8 cellular contexts compared by ENCODE assay signal in genomic region chr9:104968025-104968982, GRCh38. TPM values are rescaled to one million over a fixed set of nuclear protein-coding genes. Genes with fewer than 3 reads are reported as not detected.
A peak's percentile ranks its signal among the peaks of the same experiment; 100 is the strongest.
DNase-seq lines count a peak whose midpoint lies in the region; ATAC-seq, FAIRE-seq and TF ChIP-seq lines count a peak whose summit lies in the region.

No MANE protein-coding gene starts in this region.

- no peaks in the 10 kb centered on the region for H3K9me3 ChIP-seq in A549
- no peaks in the 10 kb centered on the region for H3K9me3 ChIP-seq in WERI-Rb-1 (ENCODE audit: severe bottlenecking)

- POLR2A ChIA-PET in A549 (lab: Yijun Ruan, JAX): interaction anchor here (0.5 to 4.8 kb wide), 15 partner anchors 16 to 276 kb away, joined by 3 to 88 read pairs (median 6); partner anchors contain the start of genes ABCA1 and SLC44A1

- WGBS in A549 (ENCODE audit: missing lambda C conversion rate): 3% methylated on average over 45 of the region's 50 CpGs

- in situ Hi-C loops in T47D (cut with HindIII; ENCODE audit: low pct_unique_long_range_greater_than_20kb, low sequenced_read_pairs): no loop called here

- peak; percentile 89 for TF ChIP-seq POLR2A in A549 (IDR thresholded peaks at IDR 0.05; ENCODE audit: low read length)

- CTCF ChIA-PET in A549 (lab: Yijun Ruan, JAX): interaction anchor here (0.6 to 2.8 kb wide), 7 partner anchors 9 to 447 kb away, joined by 3 to 11 read pairs (median 4); no protein-coding TSS in a partner anchor

- TF ChIP-seq CTCF in A549 (IDR thresholded peaks at IDR 0.05) (no peak), WERI-Rb-1 (IDR thresholded peaks at IDR 0.05; ENCODE audit: low read depth, low read length) (no peak)

- H3K27ac ChIP-seq in A549: peak overlapping the region; percentile 94 to 98
- H3K27ac ChIP-seq in WERI-Rb-1: peak overlapping the region; percentile 93
- peak overlapping the region in 20 of 21 experiments; percentile 72 to 99 (median 90) for H3K27ac ChIP-seq in skin epidermis

- TF ChIP-seq RAD21 in A549 (conservative IDR thresholded peaks at IDR 0.05 in 1 of 2, IDR thresholded peaks at IDR 0.05 in 1 of 2): peak in 1 of 2 experiments; percentile 27; a peak in 2 of 5 replicates

- peak; percentile 98 to 99 for ATAC-seq in A549
- ATAC-seq in GM18861 (IDR thresholded peaks at IDR 0.05; ENCODE audit: unreplicated experiment): peak; percentile 99
- ATAC-seq in HG03103 (IDR thresholded peaks at IDR 0.05; ENCODE audit: low read depth, unreplicated experiment): peak; percentile 99

- FAIRE-seq in A549 (lab: Jason Lieb, UNC): no peak

- TF ChIP-seq EP300 in A549 (IDR thresholded peaks at IDR 0.05): no peak; a peak in 1 of 5 replicates

- no peaks in the 10 kb centered on the region for H3K36me3 ChIP-seq in WERI-Rb-1

- H3K4me3 ChIP-seq in A549 (peak overlapping the region; percentile 56), WERI-Rb-1 (ENCODE audit: low read depth, low read length) (peak overlapping the region; percentile 75), skin epidermis (peak overlapping the region; percentile 38 to 63 (median 49))

- peaks cover 6% of the 10 kb centered on the region; the same call in 2 of the 3 replicates for H3K4me1 ChIP-seq in A549

- H3K27me3 ChIP-seq in WERI-Rb-1 (ENCODE audit: insufficient read depth, low read depth, severe bottlenecking): no peaks in the 10 kb centered on the region

- peak overlapping the region; percentile 68 for H3K4me2 ChIP-seq in A549

- DNase-seq in A549 (ENCODE audit: low read depth in 1 of 2, low spot score in 1 of 2) (peak; percentile 76 to 86), NCI-H2196 (lab: John Stamatoyannopoulos, UW; ENCODE audit: unreplicated experiment) (peak; percentile 86), WERI-Rb-1 (peak; percentile 94), T47D (ENCODE audit: low read depth in 1 of 2, low spot score in 1 of 2) (peak; percentile 82 to 92), iPS-NIHi11 (ENCODE audit: low spot score) (peak; percentile 90)

TF ChIP-seq in A549, 52 proteins besides CTCF, POLR2A, EP300 and RAD21:
- TF ChIP-seq JUNB (IDR thresholded peaks at IDR 0.05) (no peak), FOSL2 (IDR thresholded peaks at IDR 0.05) (no peak), FOSL2 (CRISPR knock-in tag; IDR thresholded peaks at IDR 0.05) (0 out of 2 replicates have a peak, but pooled peaks have one; percentile 8), JUN (IDR thresholded peaks at IDR 0.05) (peak in 1 of 2 experiments; percentile 26; a peak in 1 of 5 replicates), BCL3 (IDR thresholded peaks at IDR 0.05) (peak; percentile 35; the same call in 2 of the 3 replicates), MAX (IDR thresholded peaks at IDR 0.05) (peak; percentile 58), ATOH8 (CRISPR knock-in tag; IDR thresholded peaks at IDR 0.05; ENCODE audit: low read depth) (no peak), SMC3 (IDR thresholded peaks at IDR 0.05) (peak; percentile 25; the same call in 1 of the 3 replicates), CEBPB (IDR thresholded peaks at IDR 0.05) (peak; percentile 39 to 67; a peak in 3 of 4 replicates)

RNA-seq across cellular contexts. Expression of gene ABCA1, which starts 40.3 kb away (rescaled TPM):
- polyA plus RNA-seq in A549 (2011; rRNA removed) (12.0 and 15.5 TPM in 2 replicates), A549 (2017; fragmentation: RNase III; extraction: RNeasy Plus Mini Kit Qiagen cat#74134 plus additional on column Dnase treatment) (3.1 to 5.0 TPM (median 3.6 TPM) in 3 replicates)
- 1.3 and 1.4 TPM in 2 replicates for polyA plus RNA-seq in A549 (2012; cell fraction: cytosol; rRNA removed)
- polyA plus RNA-seq in A549 (2012; cell fraction: nucleus; rRNA removed): 2.9 and 3.7 TPM in 2 replicates
- polyA minus RNA-seq in A549 (2011; rRNA and poly(A)+ RNA removed): 85.4 and 102 TPM in 2 replicates

Comparison
In these comparisons a context has a peak if more than half of its experiments do, and no peak if none do; other contexts are left out.
1. Peak in every context shown above with its lines: DNase-seq, ATAC-seq, H3K4me3 ChIP-seq and H3K27ac ChIP-seq.